1 cellular context compared by ENCODE assay signal in genomic region chr7:139976055-139976837, GRCh38.
TF ChIP-seq lines count a peak whose summit lies in the region.

No MANE protein-coding gene starts in this region.

TF ChIP-seq in H1, 55 proteins besides CTCF, POLR2A, EP300 and RAD21 (continued from another document):
- TF ChIP-seq RBBP5 (IDR thresholded peaks at IDR 0.05; ENCODE audit: borderline replicate concordance, low read depth, low read length) = no peak
- TF ChIP-seq CTBP2 (IDR thresholded peaks at IDR 0.05; ENCODE audit: borderline replicate concordance, insufficient read depth, insufficient read length, low read length) = no peak
- no peak for TF ChIP-seq BACH1 (IDR thresholded peaks at IDR 0.05; ENCODE audit: low read length)
- no peak for TF ChIP-seq GTF2F1 (IDR thresholded peaks at IDR 0.05; ENCODE audit: borderline replicate concordance, low read depth, low read length)
